Comparison of ENCODE assay signal across 1 cellular context in the genomic region with DNA sequence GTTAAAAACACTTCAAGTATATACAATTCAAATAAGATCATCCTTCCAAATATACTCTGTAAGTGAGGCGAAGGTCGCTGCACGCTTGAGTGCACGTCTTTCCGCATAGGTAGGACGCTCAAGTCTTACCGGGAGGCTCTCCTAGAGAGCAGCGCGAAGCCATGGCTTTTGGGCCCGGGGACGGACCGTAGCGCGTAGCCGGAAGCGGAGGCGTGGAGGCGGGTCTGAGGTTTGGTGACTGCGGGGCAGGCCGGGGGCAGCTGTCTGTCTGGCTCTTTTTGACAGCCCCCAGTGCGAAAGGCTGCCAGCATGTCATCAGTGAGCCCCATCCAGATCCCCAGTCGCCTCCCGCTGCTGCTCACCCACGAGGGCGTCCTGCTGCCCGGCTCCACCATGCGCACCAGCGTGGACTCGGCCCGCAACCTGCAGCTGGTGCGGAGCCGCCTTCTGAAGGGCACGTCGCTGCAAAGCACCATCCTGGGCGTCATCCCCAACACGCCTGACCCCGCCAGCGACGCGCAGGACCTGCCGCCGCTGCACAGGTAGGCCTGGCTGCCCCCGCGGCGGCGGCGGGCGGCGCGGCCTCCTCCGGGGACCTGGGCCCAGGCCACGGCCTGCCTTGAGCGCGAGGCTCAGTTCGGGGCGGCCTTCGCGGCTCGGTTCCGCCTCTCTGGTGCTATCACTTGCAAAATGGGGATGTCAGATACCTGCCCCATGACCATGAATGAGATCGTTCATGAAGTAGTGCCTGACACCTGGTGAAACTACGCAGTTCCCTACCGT.
TF ChIP-seq lines count a peak whose summit lies in the region.

A gene with protein sequence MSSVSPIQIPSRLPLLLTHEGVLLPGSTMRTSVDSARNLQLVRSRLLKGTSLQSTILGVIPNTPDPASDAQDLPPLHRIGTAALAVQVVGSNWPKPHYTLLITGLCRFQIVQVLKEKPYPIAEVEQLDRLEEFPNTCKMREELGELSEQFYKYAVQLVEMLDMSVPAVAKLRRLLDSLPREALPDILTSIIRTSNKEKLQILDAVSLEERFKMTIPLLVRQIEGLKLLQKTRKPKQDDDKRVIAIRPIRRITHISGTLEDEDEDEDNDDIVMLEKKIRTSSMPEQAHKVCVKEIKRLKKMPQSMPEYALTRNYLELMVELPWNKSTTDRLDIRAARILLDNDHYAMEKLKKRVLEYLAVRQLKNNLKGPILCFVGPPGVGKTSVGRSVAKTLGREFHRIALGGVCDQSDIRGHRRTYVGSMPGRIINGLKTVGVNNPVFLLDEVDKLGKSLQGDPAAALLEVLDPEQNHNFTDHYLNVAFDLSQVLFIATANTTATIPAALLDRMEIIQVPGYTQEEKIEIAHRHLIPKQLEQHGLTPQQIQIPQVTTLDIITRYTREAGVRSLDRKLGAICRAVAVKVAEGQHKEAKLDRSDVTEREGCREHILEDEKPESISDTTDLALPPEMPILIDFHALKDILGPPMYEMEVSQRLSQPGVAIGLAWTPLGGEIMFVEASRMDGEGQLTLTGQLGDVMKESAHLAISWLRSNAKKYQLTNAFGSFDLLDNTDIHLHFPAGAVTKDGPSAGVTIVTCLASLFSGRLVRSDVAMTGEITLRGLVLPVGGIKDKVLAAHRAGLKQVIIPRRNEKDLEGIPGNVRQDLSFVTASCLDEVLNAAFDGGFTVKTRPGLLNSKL (plus strand): TSS at position 221 of the 783 bp plus-strand sequence. CDS start 89 bp downstream, at position 310.

TF ChIP-seq in K562, 482 proteins besides CTCF, POLR2A, EP300 and RAD21 (continued from another document):
- TF ChIP-seq, protein P1, sequence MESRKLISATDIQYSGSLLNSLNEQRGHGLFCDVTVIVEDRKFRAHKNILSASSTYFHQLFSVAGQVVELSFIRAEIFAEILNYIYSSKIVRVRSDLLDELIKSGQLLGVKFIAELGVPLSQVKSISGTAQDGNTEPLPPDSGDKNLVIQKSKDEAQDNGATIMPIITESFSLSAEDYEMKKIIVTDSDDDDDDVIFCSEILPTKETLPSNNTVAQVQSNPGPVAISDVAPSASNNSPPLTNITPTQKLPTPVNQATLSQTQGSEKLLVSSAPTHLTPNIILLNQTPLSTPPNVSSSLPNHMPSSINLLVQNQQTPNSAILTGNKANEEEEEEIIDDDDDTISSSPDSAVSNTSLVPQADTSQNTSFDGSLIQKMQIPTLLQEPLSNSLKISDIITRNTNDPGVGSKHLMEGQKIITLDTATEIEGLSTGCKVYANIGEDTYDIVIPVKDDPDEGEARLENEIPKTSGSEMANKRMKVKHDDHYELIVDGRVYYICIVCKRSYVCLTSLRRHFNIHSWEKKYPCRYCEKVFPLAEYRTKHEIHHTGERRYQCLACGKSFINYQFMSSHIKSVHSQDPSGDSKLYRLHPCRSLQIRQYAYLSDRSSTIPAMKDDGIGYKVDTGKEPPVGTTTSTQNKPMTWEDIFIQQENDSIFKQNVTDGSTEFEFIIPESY (CRISPR knock-in tag; IDR thresholded peaks at IDR 0.05): peak; percentile 50; the same call in 1 of the 2 replicates
- TF ChIP-seq NFYB (IDR thresholded peaks at IDR 0.05; ENCODE audit: extremely low read depth, insufficient read length) (no peak), ZNF316 (IDR thresholded peaks at IDR 0.05) (no peak), NR3C1 (CRISPR knock-in tag; IDR thresholded peaks at IDR 0.05) (0 out of 2 replicates have a peak, but pooled peaks have one; percentile 48), MBD2 (IDR thresholded peaks at IDR 0.05; ENCODE audit: borderline replicate concordance, low read depth) (0 out of 2 replicates have a peak, but pooled peaks have one; percentile 40), SNIP1 (IDR thresholded peaks at IDR 0.05; ENCODE audit: low read depth) (no peak), ZBTB1 (CRISPR knock-in tag; IDR thresholded peaks at IDR 0.05; ENCODE audit: borderline replicate concordance, low read depth) (0 out of 2 replicates have a peak, but pooled peaks have one; percentile 58), ZZZ3 (IDR thresholded peaks at IDR 0.05) (peak; percentile 86), SAP30 (IDR thresholded peaks at IDR 0.05; ENCODE audit: borderline replicate concordance, insufficient read depth, low read depth, low read length, poor library complexity, severe bottlenecking) (peak; percentile 90), YY1 (IDR thresholded peaks at IDR 0.05; ENCODE audit: borderline replicate concordance in 1 of 3, control insufficient read depth in 1 of 3, extremely low read depth in 1 of 3, insufficient read depth in 3 of 3, insufficient read length in 1 of 3, insufficient replicate concordance in 2 of 3, low read depth in 1 of 3, low read length in 2 of 3) (peak in 1 of 3 experiments; percentile 66), C11orf30 (IDR thresholded peaks at IDR 0.05; ENCODE audit: low read depth) (peak; percentile 77), NFE2L1 (tag; IDR thresholded peaks at IDR 0.05; ENCODE audit: borderline replicate concordance, low read depth) (no peak), DIDO1 (tag; IDR thresholded peaks at IDR 0.05; ENCODE audit: low read depth) (peak; percentile 81), ASH1L (IDR thresholded peaks at IDR 0.05; ENCODE audit: borderline replicate concordance, low read depth, partially characterized antibody) (peak; percentile 24), ZNF224 (CRISPR knock-in tag; IDR thresholded peaks at IDR 0.05) (no peak), PHF20 (IDR thresholded peaks at IDR 0.05; ENCODE audit: partially characterized antibody) (peak; percentile 81), GATAD2B (IDR thresholded peaks at IDR 0.05; ENCODE audit: borderline replicate concordance) (0 out of 2 replicates have a peak, but pooled peaks have one; percentile 58), TAF9B (IDR thresholded peaks at IDR 0.05; ENCODE audit: partially characterized antibody) (peak; percentile 34), RUNX1 (IDR thresholded peaks at IDR 0.05; ENCODE audit: low read depth) (0 out of 2 replicates have a peak, but pooled peaks have one; percentile 17), HIVEP1 (CRISPR knock-in tag; IDR thresholded peaks at IDR 0.05) (no peak), SOX6 (IDR thresholded peaks at IDR 0.05) (0 out of 2 replicates have a peak, but pooled peaks have one; percentile 10), ZSCAN29 (IDR thresholded peaks at IDR 0.05) (no peak), SUPT5H (IDR thresholded peaks at IDR 0.05) (peak; percentile 66), CBX3 (IDR thresholded peaks at IDR 0.05; ENCODE audit: borderline replicate concordance in 1 of 2, low read length in 2 of 2) (peak in 1 of 2 experiments; percentile 52; a peak in 1 of 3 replicates), ESRRA (IDR thresholded peaks at IDR 0.05; ENCODE audit: borderline replicate concordance, low read depth) (peak; percentile 63; the same call in 1 of the 2 replicates), FIP1L1 (IDR thresholded peaks at IDR 0.05; ENCODE audit: low read depth, low read length, poor library complexity, severe bottlenecking) (peak; percentile 28), NR2C2 (CRISPR knock-in tag; IDR thresholded peaks at IDR 0.05) (no peak), NR2C2 (tag; IDR thresholded peaks at IDR 0.05) (peak; percentile 44; the same call in 1 of the 2 replicates), SMC3 (conservative IDR thresholded peaks at IDR 0.05; ENCODE audit: insufficient read depth, low read depth, low read length) (0 out of 2 replicates have a peak, but pooled peaks have one; percentile 0)
- TF ChIP-seq, protein P2, sequence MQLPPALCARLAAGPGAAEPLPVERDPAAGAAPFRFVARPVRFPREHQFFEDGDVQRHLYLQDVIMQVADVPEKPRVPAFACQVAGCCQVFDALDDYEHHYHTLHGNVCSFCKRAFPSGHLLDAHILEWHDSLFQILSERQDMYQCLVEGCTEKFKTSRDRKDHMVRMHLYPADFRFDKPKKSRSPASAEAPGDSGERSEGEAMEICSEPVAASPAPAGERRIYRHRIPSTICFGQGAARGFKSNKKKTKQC (CRISPR knock-in tag; IDR thresholded peaks at IDR 0.05): peak; percentile 71; the same call in 1 of the 2 replicates
- TF ChIP-seq, protein P3, sequence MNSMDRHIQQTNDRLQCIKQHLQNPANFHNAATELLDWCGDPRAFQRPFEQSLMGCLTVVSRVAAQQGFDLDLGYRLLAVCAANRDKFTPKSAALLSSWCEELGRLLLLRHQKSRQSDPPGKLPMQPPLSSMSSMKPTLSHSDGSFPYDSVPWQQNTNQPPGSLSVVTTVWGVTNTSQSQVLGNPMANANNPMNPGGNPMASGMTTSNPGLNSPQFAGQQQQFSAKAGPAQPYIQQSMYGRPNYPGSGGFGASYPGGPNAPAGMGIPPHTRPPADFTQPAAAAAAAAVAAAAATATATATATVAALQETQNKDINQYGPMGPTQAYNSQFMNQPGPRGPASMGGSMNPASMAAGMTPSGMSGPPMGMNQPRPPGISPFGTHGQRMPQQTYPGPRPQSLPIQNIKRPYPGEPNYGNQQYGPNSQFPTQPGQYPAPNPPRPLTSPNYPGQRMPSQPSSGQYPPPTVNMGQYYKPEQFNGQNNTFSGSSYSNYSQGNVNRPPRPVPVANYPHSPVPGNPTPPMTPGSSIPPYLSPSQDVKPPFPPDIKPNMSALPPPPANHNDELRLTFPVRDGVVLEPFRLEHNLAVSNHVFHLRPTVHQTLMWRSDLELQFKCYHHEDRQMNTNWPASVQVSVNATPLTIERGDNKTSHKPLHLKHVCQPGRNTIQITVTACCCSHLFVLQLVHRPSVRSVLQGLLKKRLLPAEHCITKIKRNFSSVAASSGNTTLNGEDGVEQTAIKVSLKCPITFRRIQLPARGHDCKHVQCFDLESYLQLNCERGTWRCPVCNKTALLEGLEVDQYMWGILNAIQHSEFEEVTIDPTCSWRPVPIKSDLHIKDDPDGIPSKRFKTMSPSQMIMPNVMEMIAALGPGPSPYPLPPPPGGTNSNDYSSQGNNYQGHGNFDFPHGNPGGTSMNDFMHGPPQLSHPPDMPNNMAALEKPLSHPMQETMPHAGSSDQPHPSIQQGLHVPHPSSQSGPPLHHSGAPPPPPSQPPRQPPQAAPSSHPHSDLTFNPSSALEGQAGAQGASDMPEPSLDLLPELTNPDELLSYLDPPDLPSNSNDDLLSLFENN (IDR thresholded peaks at IDR 0.05; ENCODE audit: low read depth in 2 of 2, low read length in 2 of 2): peak in 1 of 2 experiments; percentile 32; a peak in 1 of 4 replicates
- TF ChIP-seq, protein P4, sequence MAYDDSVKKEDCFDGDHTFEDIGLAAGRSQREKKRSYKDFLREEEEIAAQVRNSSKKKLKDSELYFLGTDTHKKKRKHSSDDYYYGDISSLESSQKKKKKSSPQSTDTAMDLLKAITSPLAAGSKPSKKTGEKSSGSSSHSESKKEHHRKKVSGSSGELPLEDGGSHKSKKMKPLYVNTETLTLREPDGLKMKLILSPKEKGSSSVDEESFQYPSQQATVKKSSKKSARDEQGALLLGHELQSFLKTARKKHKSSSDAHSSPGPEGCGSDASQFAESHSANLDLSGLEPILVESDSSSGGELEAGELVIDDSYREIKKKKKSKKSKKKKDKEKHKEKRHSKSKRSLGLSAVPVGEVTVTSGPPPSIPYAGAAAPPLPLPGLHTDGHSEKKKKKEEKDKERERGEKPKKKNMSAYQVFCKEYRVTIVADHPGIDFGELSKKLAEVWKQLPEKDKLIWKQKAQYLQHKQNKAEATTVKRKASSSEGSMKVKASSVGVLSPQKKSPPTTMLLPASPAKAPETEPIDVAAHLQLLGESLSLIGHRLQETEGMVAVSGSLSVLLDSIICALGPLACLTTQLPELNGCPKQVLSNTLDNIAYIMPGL (CRISPR knock-in tag; IDR thresholded peaks at IDR 0.05): 0 out of 2 replicates have a peak, but pooled peaks have one; percentile 45
